ENCODE assay signal across 1 cellular context in genomic region chr17:75487351-75488070, GRCh38.
TF ChIP-seq lines count a peak whose summit lies in the region.

No MANE protein-coding gene starts in this region.

TF ChIP-seq in H1, 55 proteins besides CTCF, POLR2A, EP300 and RAD21:
- TF ChIP-seq BRCA1 (IDR thresholded peaks at IDR 0.05; ENCODE audit: low read depth, low read length) = no peak
- TF ChIP-seq CEBPB (IDR thresholded peaks at IDR 0.05; ENCODE audit: low read depth, low read length) = no peak
- TF ChIP-seq HDAC2 (IDR thresholded peaks at IDR 0.05; ENCODE audit: borderline replicate concordance in 1 of 2, low read depth in 2 of 2, low read length in 2 of 2) = no peak
- TF ChIP-seq MAFK (IDR thresholded peaks at IDR 0.05; ENCODE audit: low read depth, low read length) = no peak
- no peak for TF ChIP-seq USF2 (IDR thresholded peaks at IDR 0.05; ENCODE audit: low read length)
- no peak for TF ChIP-seq RXRA (IDR thresholded peaks at IDR 0.05; ENCODE audit: insufficient read depth, low read depth, low read length)
TF ChIP-seq in H1: peak in this region for 0.
